ENCODE assay signal across 9 cellular contexts in the genomic region with DNA sequence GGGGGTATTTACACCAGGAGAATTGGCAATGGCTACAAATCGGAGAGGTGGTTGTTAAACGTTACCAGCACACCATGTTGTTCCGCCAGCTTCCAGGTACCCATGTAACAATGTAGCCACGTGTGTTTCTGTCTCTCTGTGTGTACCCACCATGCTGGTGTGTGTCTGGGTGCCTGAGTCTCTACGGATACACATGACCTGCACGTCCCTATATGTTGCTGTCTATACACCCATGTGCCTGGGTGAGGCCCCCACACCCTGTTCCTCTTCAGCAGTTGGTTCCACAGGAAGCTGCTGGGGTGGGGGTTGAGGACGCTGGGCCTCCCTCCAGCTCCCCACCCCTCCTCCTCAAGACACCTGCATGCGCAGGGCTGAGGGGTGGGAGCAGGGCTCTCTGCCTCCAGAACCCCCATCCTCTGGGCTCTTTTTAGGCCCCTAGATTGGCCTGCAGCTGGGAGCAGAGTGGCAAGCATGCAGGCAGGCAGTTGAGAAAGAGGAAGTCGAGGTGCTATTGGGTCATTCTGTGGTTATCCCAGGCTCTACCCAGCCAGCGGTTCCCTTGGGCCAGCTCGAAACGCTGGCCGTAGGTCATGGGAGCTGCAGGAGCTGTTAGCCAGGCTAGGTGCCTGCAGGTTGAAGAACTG. TPM values are rescaled to one million over a fixed set of nuclear protein-coding genes. Genes with fewer than 3 reads are reported as not detected.
A peak's percentile ranks its signal among the peaks of the same experiment; 100 is the strongest.
DNase-seq lines count a peak whose midpoint lies in the region; ATAC-seq and TF ChIP-seq lines count a peak whose summit lies in the region.
"Had no signal": no experiment of that assay in that cellular context is flagged by ENCODE, and none has a peak within 500 bp of the region (broad histone marks: within the 10 kb centered on the region; RNA-seq: fewer than 3 reads in every experiment).

TSS of gene ARHGEF18 (plus strand) at position 351 of the 644 bp plus-strand sequence. CDS start 13,954 bp downstream, outside the sequence.

- peak within 1 kb of the TSS; percentile 7 for H2AK9ac ChIP-seq in IMR-90 (replicated peaks; ENCODE audit: low read depth, low read length, poor library complexity)

- intact Hi-C loops in IMR-90 (cut with micrococcal nuclease): no loop called here

- ATAC-seq in IMR-90 (ENCODE audit: low read depth) (no peak), HG03342 (IDR thresholded peaks at IDR 0.05; ENCODE audit: unreplicated experiment) (no peak), GM21619 (IDR thresholded peaks at IDR 0.05; ENCODE audit: unreplicated experiment) (no peak)

- no TSS peak for BruUV-seq in IMR-90 (replicated peaks; lab: Mats Ljungman, UMichigan)

- H3K9ac ChIP-seq in IMR-90 (ENCODE audit: low read depth, low read length): no peak within 1 kb of the TSS

- no peak within 1 kb of the TSS for H2BK120ac ChIP-seq in IMR-90 (ENCODE audit: low read depth, low read length)

- no peak within 1 kb of the TSS for H2AK5ac ChIP-seq in IMR-90 (ENCODE audit: low read depth, low read length)

- H4K5ac ChIP-seq in IMR-90 (ENCODE audit: low read depth, low read length): no peak within 1 kb of the TSS

- WGBS in IMR-90 (ENCODE audit: extremely low coverage in 2 of 2, insufficient read length in 1 of 2), 2 experiments: no CpG with 5 or more reads among the region's 13 CpGs

- TF ChIP-seq RAD21 in IMR-90 (IDR thresholded peaks at IDR 0.05; ENCODE audit: low read length): no peak

- peaks cover 2% of the 10 kb centered on the region for H3K9me3 ChIP-seq in IMR-90 (ENCODE audit: control insufficient read depth, insufficient read depth, low read length)
- H3K9me3 ChIP-seq in effector memory CD4-positive, alpha-beta T cell (ENCODE audit: control insufficient read depth, low read length): no peaks in the 10 kb centered on the region

- no peak within 1 kb of the TSS for H4K91ac ChIP-seq in IMR-90 (ENCODE audit: insufficient read depth, low read depth, low read length)

- H3K4me1 ChIP-seq in IMR-90 (ENCODE audit: control insufficient read depth, insufficient read depth, low read length): no peaks in the 10 kb centered on the region
- H3K4me1 ChIP-seq in effector memory CD4-positive, alpha-beta T cell (ENCODE audit: control insufficient read depth, insufficient read depth, low read length, poor library complexity, severe bottlenecking): peaks cover 27% of the 10 kb centered on the region

- no peak within 1 kb of the TSS for H3K27ac ChIP-seq in IMR-90 (ENCODE audit: insufficient read depth, low read length)
- H3K27ac ChIP-seq in effector memory CD4-positive, alpha-beta T cell (ENCODE audit: insufficient read depth, low read length, poor library complexity, severe bottlenecking): peak within 1 kb of the TSS; percentile 67
- H3K27ac ChIP-seq: SK-N-MC had no signal

- H3K23ac ChIP-seq in IMR-90 (ENCODE audit: low read depth, low read length): no peak within 1 kb of the TSS

- TF ChIP-seq POLR2A in IMR-90 (IDR thresholded peaks at IDR 0.05; ENCODE audit: low read depth, low read length): no peak

- no peak within 1 kb of the TSS for H4K8ac ChIP-seq in IMR-90 (ENCODE audit: low read depth in 2 of 2, low read length in 2 of 2)

- H3K18ac ChIP-seq in IMR-90 (ENCODE audit: low read depth, low read length): no peak within 1 kb of the TSS

- H2BK15ac ChIP-seq in IMR-90 (ENCODE audit: low read depth, low read length): no peak within 1 kb of the TSS

- POLR2A ChIA-PET in IMR-90 (lab: Charles Lee; ENCODE audit: unreplicated experiment): no interaction called here

- no peaks in the 10 kb centered on the region for H3K79me1 ChIP-seq in IMR-90 (ENCODE audit: low read depth in 1 of 2, low read length in 2 of 2)

- no peak within 1 kb of the TSS for H3K4ac ChIP-seq in IMR-90 (ENCODE audit: low read depth, low read length)

- H3K27me3 ChIP-seq in IMR-90 (ENCODE audit: control insufficient read depth, insufficient read depth, low read length): peaks cover 5% of the 10 kb centered on the region
- no peaks in the 10 kb centered on the region for H3K27me3 ChIP-seq in effector memory CD4-positive, alpha-beta T cell (replicated peaks; ENCODE audit: control insufficient read depth, insufficient read depth, low read length, poor library complexity, severe bottlenecking)

- no peaks in the 10 kb centered on the region for H3K9me1 ChIP-seq in IMR-90 (ENCODE audit: insufficient read depth, low read length)

- CTCF ChIA-PET in IMR-90 (lab: Yijun Ruan, JAX): no interaction called here

- dilution Hi-C loops in IMR-90 (cut with HindIII; ENCODE audit: low sequenced_read_pairs, unreplicated experiment): no loop called here

- no peak within 1 kb of the TSS for H3K4me2 ChIP-seq in IMR-90 (ENCODE audit: low read depth, low read length)

- in situ Hi-C loops in IMR-90 (cut with MboI; ENCODE audit: low sequenced_read_pairs): no loop called here

- H4K20me1 ChIP-seq in IMR-90 (ENCODE audit: insufficient read depth, low read length): no peaks in the 10 kb centered on the region

- H2AFZ ChIP-seq in IMR-90 (replicated peaks; ENCODE audit: low read length, poor library complexity): no peak within 1 kb of the TSS

- DNase-seq in IMR-90 (no peak), occipital lobe (lab: John Stamatoyannopoulos, UW) (no peak), NCI-H2227 treated with DMSO at 0.1 percent for 48 hours (lab: John Stamatoyannopoulos, UW) (no peak), hepatic stellate cell (ENCODE audit: low spot score) (no peak)
- DNase-seq in activated CD4-positive, alpha-beta T cell treated with anti-CD3 and anti-CD28 coated beads for 1 hour: peak; percentile 50
- peak in 1 of 3 donors; percentile 31 for DNase-seq in effector memory CD4-positive, alpha-beta T cell

- no peak within 1 kb of the TSS for H3K4me3 ChIP-seq in IMR-90 (ENCODE audit: insufficient read depth, low read depth, low read length)
- H3K4me3 ChIP-seq in effector memory CD4-positive, alpha-beta T cell (ENCODE audit: insufficient read depth, low read depth, low read length, poor library complexity, severe bottlenecking): peak within 1 kb of the TSS; percentile 71
- H3K4me3 ChIP-seq: SK-N-MC had no signal

- H3K14ac ChIP-seq in IMR-90 (replicated peaks; ENCODE audit: low read depth, low read length): no peak within 1 kb of the TSS

- H2BK5ac ChIP-seq in IMR-90 (ENCODE audit: low read depth, low read length, poor library complexity, severe bottlenecking): no peak within 1 kb of the TSS

- no peaks in the 10 kb centered on the region for H3K36me3 ChIP-seq in IMR-90 (ENCODE audit: control insufficient read depth, insufficient read depth, low read length)
- peaks cover 6% of the 10 kb centered on the region for H3K36me3 ChIP-seq in effector memory CD4-positive, alpha-beta T cell (ENCODE audit: control insufficient read depth, insufficient read depth, low read length)

- H2BK20ac ChIP-seq in IMR-90 (ENCODE audit: low read depth, low read length): no peak within 1 kb of the TSS

- TF ChIP-seq CTCF in IMR-90 (conservative IDR thresholded peaks at IDR 0.05; ENCODE audit: low read depth, low read length): no peak

- H3K56ac ChIP-seq in IMR-90 (ENCODE audit: extremely low read depth, insufficient read depth, low read length): no peak within 1 kb of the TSS

TF ChIP-seq in IMR-90, 13 proteins besides CTCF, POLR2A, EP300 and RAD21:
- TF ChIP-seq CEBPB (IDR thresholded peaks at IDR 0.05; ENCODE audit: low read depth, low read length) (no peak), CHD1 (IDR thresholded peaks at IDR 0.05; ENCODE audit: low read depth, low read length) (no peak), BHLHE40 (IDR thresholded peaks at IDR 0.05; ENCODE audit: low read depth, low read length) (no peak), RFX5 (IDR thresholded peaks at IDR 0.05; ENCODE audit: low read depth, low read length) (no peak), MXI1 (IDR thresholded peaks at IDR 0.05; ENCODE audit: borderline replicate concordance, low read depth, low read length) (no peak), MAFK (IDR thresholded peaks at IDR 0.05; ENCODE audit: low read depth, low read length) (no peak), FOS (IDR thresholded peaks at IDR 0.05; ENCODE audit: low read depth, low read length) (no peak), SMC3 (IDR thresholded peaks at IDR 0.05; ENCODE audit: low read depth, low read length) (no peak), NFE2L2 (IDR thresholded peaks at IDR 0.05; ENCODE audit: low read depth, low read length) (no peak), MAZ (IDR thresholded peaks at IDR 0.05; ENCODE audit: borderline replicate concordance, low read depth, low read length) (no peak), RCOR1 (IDR thresholded peaks at IDR 0.05; ENCODE audit: insufficient replicate concordance, low read length) (no peak)
- TF ChIP-seq, protein P1, sequence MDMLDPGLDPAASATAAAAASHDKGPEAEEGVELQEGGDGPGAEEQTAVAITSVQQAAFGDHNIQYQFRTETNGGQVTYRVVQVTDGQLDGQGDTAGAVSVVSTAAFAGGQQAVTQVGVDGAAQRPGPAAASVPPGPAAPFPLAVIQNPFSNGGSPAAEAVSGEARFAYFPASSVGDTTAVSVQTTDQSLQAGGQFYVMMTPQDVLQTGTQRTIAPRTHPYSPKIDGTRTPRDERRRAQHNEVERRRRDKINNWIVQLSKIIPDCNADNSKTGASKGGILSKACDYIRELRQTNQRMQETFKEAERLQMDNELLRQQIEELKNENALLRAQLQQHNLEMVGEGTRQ (IDR thresholded peaks at IDR 0.05; ENCODE audit: low read depth, low read length): no peak
- TF ChIP-seq, protein P2, sequence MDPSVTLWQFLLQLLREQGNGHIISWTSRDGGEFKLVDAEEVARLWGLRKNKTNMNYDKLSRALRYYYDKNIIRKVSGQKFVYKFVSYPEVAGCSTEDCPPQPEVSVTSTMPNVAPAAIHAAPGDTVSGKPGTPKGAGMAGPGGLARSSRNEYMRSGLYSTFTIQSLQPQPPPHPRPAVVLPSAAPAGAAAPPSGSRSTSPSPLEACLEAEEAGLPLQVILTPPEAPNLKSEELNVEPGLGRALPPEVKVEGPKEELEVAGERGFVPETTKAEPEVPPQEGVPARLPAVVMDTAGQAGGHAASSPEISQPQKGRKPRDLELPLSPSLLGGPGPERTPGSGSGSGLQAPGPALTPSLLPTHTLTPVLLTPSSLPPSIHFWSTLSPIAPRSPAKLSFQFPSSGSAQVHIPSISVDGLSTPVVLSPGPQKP (IDR thresholded peaks at IDR 0.05; ENCODE audit: borderline replicate concordance, low read depth, low read length): no peak

RNA-seq across cellular contexts. Expression of gene ARHGEF18, which starts in this region (rescaled TPM):
- total RNA-seq in IMR-90 (2012; rRNA removed) (12.4 and 14.2 TPM in 2 replicates), occipital lobe (28.7 TPM)
- polyA plus RNA-seq in IMR-90 (2012; rRNA removed): 11.6 and 13.7 TPM in 2 replicates
- 10.0 and 12.8 TPM in 2 replicates for polyA plus RNA-seq in IMR-90 (2012; cell fraction: cytosol; rRNA removed)
- polyA plus RNA-seq in IMR-90 (2012; cell fraction: nucleus; rRNA removed; ENCODE audit: low replicate concordance): 26.8 and 39.1 TPM in 2 replicates
